In genomic region chr19:21020298-21021227, GRCh38 we compare ENCODE assay signal across 8 cellular contexts. TPM values are rescaled to one million over a fixed set of nuclear protein-coding genes. Genes with fewer than 3 reads are reported as not detected.
DNase-seq lines count a peak whose midpoint lies in the region; ATAC-seq and TF ChIP-seq lines count a peak whose summit lies in the region.

Gene ZNF430 (plus strand): TSS chr19:21020657. CDS start chr19:21020801, 144 bp downstream.

- no peaks in the 10 kb centered on the region for H3K36me3 ChIP-seq in kidney epithelial cell (ENCODE audit: control insufficient read depth, insufficient read depth, low read length)

- H3K4me3 ChIP-seq in AG10803 (ENCODE audit: low read length) = peak within 1 kb of the TSS; percentile 95
- H3K4me3 ChIP-seq in kidney epithelial cell (ENCODE audit: low read depth, low read length) = peak within 1 kb of the TSS; percentile 64

- ATAC-seq in GM19043 (IDR thresholded peaks at IDR 0.05; ENCODE audit: low read depth, unreplicated experiment) = peak; percentile 96
- peak; percentile 96 for ATAC-seq in HG03432 (IDR thresholded peaks at IDR 0.05; ENCODE audit: unreplicated experiment)

- no peaks in the 10 kb centered on the region for H3K27me3 ChIP-seq in kidney epithelial cell (ENCODE audit: control insufficient read depth, insufficient read depth, low read length)

- TF ChIP-seq CTCF in AG10803 (conservative IDR thresholded peaks at IDR 0.05; ENCODE audit: low read length) (no peak), kidney epithelial cell (IDR thresholded peaks at IDR 0.05; ENCODE audit: insufficient read depth, low read length, poor library complexity, severe bottlenecking) (no peak)

- DNase-seq in AG10803 (ENCODE audit: low read depth) (peak; percentile 90), NCI-H510A (lab: John Stamatoyannopoulos, UW) (peak; percentile 95), cerebellum (ENCODE audit: low spot score) (peak; percentile 94), kidney epithelial cell (ENCODE audit: low read depth) (peak; percentile 82)
- DNase-seq in activated CD4-positive, alpha-beta T cell treated with anti-CD3 and anti-CD28 coated beads for 1 hour = peak; percentile 82
- DNase-seq in stimulated activated CD4-positive, alpha-beta T cell treated with anti-CD3 and anti-CD28 coated beads, Interleukin-15, amount 100 ng/mL, for 48 hours (ENCODE audit: low read depth in 2 of 2) = peak; percentile 92 to 94

RNA-seq across cellular contexts. Expression of gene ZNF430, which starts in this region (rescaled TPM):
- total RNA-seq in cerebellum (26.6 TPM), kidney epithelial cell (8.4 and 12.9 TPM in 2 replicates)

Comparison
In these comparisons a context has a peak if more than half of its experiments do, and no peak if none do; other contexts are left out.
1. Peak in every context shown above with its lines: DNase-seq, ATAC-seq and H3K4me3 ChIP-seq.